9 cellular contexts compared by ENCODE assay signal in the genomic region with DNA sequence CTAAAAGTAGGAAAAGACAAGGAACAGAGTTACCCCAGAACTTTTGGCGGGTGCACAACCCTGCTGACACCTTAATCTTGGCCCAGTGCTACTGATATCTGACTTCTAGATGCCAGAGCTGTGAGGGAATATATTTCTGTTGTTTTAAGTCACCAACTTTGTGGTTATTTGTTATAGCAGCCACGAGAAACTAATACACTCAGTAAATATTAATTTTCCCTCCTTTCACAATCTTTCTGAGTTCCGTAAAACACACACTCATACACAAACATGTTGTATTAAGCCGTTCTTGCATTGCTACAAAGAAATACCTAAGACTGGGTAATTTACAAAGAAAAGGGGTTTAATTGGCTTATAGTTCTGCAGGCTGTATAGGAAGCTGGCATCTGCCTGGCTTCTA. TPM values are rescaled to one million over a fixed set of nuclear protein-coding genes. Genes with fewer than 3 reads are reported as not detected.
"Had no signal": no experiment of that assay in that cellular context is flagged by ENCODE, and none has a peak within 500 bp of the region (broad histone marks: within the 10 kb centered on the region; RNA-seq: fewer than 3 reads in every experiment).

No MANE protein-coding gene starts in this region.

- DNase-seq: GDM1, GF-D8 had no signal

- ATAC-seq: GM12878 had no signal

- FAIRE-seq: G401.6, GM12878, GM12891, GM12892, GM18507, GM19239 had no signal

- H3K4me3 ChIP-seq: GM12878 had no signal

RNA-seq across cellular contexts. Expression of a gene that starts 40.4 kb away (rescaled TPM):
- total RNA-seq: G401 had no signal
